Comparison of ENCODE assay signal across 3 cellular contexts in genomic region chr21:41567237-41567636, GRCh38. TPM values are rescaled to one million over a fixed set of nuclear protein-coding genes. Genes with fewer than 3 reads are reported as not detected.
"Had no signal": no experiment of that assay in that cellular context is flagged by ENCODE, and none has a peak within 500 bp of the region (broad histone marks: within the 10 kb centered on the region; RNA-seq: fewer than 3 reads in every experiment).

No MANE protein-coding gene starts in this region.

RNA-seq across cellular contexts. Expression of gene TMPRSS2, which starts 59.3 kb away (rescaled TPM):
- total RNA-seq: GM23248, IMR-90 had no signal
- polyA plus RNA-seq: GM23248, IMR-90, K562 had no signal
